13 cellular contexts compared by ENCODE assay signal in genomic region chr2:169891593-169892298, GRCh38.
DNase-seq lines count a peak whose midpoint lies in the region; ATAC-seq, FAIRE-seq and TF ChIP-seq lines count a peak whose summit lies in the region.
"Had no signal": no experiment of that assay in that cellular context is flagged by ENCODE, and none has a peak within 500 bp of the region (broad histone marks: within the 10 kb centered on the region; RNA-seq: fewer than 3 reads in every experiment).

No MANE protein-coding gene starts in this region.

- CTCF ChIA-PET in CD4-positive, alpha-beta T cell (lab: Charles Lee), result no interaction called here
- CTCF ChIA-PET in activated naive CD4-positive, alpha-beta T cell treated with anti-CD3 and anti-CD28 coated beads, Interleukin-2, amount 10 ng/mL, durations not matched to agents 7 days and 5 days (lab: Charles Lee), result no interaction called here

- H3K36me3 Mint-ChIP-seq in CD4-positive, alpha-beta T cell (ENCODE audit: low read depth), result peaks cover 55% of the 10 kb centered on the region
- H3K36me3 Mint-ChIP-seq in astrocyte (ENCODE audit: low read depth, unreplicated experiment), result no peaks in the 10 kb centered on the region
- H3K36me3 Mint-ChIP-seq in activated naive CD4-positive, alpha-beta T cell treated with anti-CD3 and anti-CD28 coated beads, Interleukin-2, amount 10 ng/mL, durations not matched to agents 7 days and 5 days, result peaks cover 4% of the 10 kb centered on the region

- no peaks in the 10 kb centered on the region for H3K9me3 Mint-ChIP-seq in CD4-positive, alpha-beta T cell
- H3K9me3 Mint-ChIP-seq in astrocyte (ENCODE audit: unreplicated experiment), result no peaks in the 10 kb centered on the region
- no peaks in the 10 kb centered on the region for H3K9me3 Mint-ChIP-seq in activated naive CD4-positive, alpha-beta T cell treated with anti-CD3 and anti-CD28 coated beads, Interleukin-2, amount 10 ng/mL, durations not matched to agents 7 days and 5 days
- H3K9me3 Mint-ChIP-seq: effector memory CD8-positive, alpha-beta T cell had no signal

- 32 to 35% methylated on average over 3 of the region's 3 CpGs for WGBS in lower leg skin, 2 donors

- H3K4me3 ChIP-seq in astrocyte (ENCODE audit: insufficient read depth, low read depth, low read length) (no peak overlapping the region), lower leg skin (ENCODE audit: low read depth, poor library complexity, severe bottlenecking) (no peak overlapping the region)

- no peak overlapping the region for H3K27ac ChIP-seq in CD4-positive, alpha-beta T cell (ENCODE audit: low read depth, low read length)
- no peak overlapping the region for H3K27ac ChIP-seq in astrocyte (ENCODE audit: low read depth, low read length)
- H3K27ac ChIP-seq: C4-2B had no signal

- POLR2A ChIA-PET in CD4-positive, alpha-beta T cell (lab: Charles Lee), result no interaction called here

- peaks cover 3% of the 10 kb centered on the region for H3K79me2 ChIP-seq in astrocyte (ENCODE audit: insufficient read depth, low read length)

- peak overlapping the region; percentile 27 for H3K27ac Mint-ChIP-seq in CD4-positive, alpha-beta T cell
- H3K27ac Mint-ChIP-seq in astrocyte (ENCODE audit: unreplicated experiment), result peak overlapping the region; percentile 4
- no peak overlapping the region for H3K27ac Mint-ChIP-seq in activated naive CD4-positive, alpha-beta T cell treated with anti-CD3 and anti-CD28 coated beads, Interleukin-2, amount 10 ng/mL, durations not matched to agents 7 days and 5 days

- H3K4me2 ChIP-seq in astrocyte (ENCODE audit: low read length), result no peak overlapping the region

- peaks cover 7% of the 10 kb centered on the region for H3K36me3 ChIP-seq in astrocyte (ENCODE audit: insufficient read depth, low read length)

- DNase-seq in CD4-positive, alpha-beta T cell, result no peak
- peak; percentile 33 for DNase-seq in NCI-H1105 (lab: John Stamatoyannopoulos, UW)
- DNase-seq in astrocyte (ENCODE audit: low read depth), result peak; percentile 43
- DNase-seq in kidney tubule cell (ENCODE audit: low spot score), result peak; percentile 9
- DNase-seq in activated CD4-positive, CD25-positive, alpha-beta regulatory T cell treated with anti-CD3 and anti-CD28 coated beads, Interleukin-2, amount 50 U/mL, for 72 hours, result no peak
- no peak for DNase-seq in lower leg skin (ENCODE audit: low spot score in 2 of 2)
- DNase-seq in activated naive CD4-positive, alpha-beta T cell treated with anti-CD3 and anti-CD28 coated beads, Interleukin-2, amount 10 ng/mL, durations not matched to agents 7 days and 5 days, result no peak
- DNase-seq: activated CD4-positive, CD25-positive, alpha-beta regulatory T cell; activated gamma-delta T cell treated with Interleukin-2 at 50 U/mL for 16 hours; effector memory CD8-positive, alpha-beta T cell; left colon had no signal

- TF ChIP-seq POLR2A in lower leg skin (IDR thresholded peaks at IDR 0.05), result no peak

- no peak for ATAC-seq in CD4-positive, alpha-beta T cell (ENCODE audit: poor library complexity)
- ATAC-seq in HG02642 (IDR thresholded peaks at IDR 0.05; ENCODE audit: poor library complexity, unreplicated experiment), result no peak
- ATAC-seq: effector memory CD8-positive, alpha-beta T cell; left colon had no signal

- H3K4me1 Mint-ChIP-seq in CD4-positive, alpha-beta T cell (ENCODE audit: low read depth), result no peaks in the 10 kb centered on the region
- peaks cover 16% of the 10 kb centered on the region for H3K4me1 Mint-ChIP-seq in astrocyte (ENCODE audit: low read depth, unreplicated experiment)
- no peaks in the 10 kb centered on the region for H3K4me1 Mint-ChIP-seq in activated naive CD4-positive, alpha-beta T cell treated with anti-CD3 and anti-CD28 coated beads, Interleukin-2, amount 10 ng/mL, durations not matched to agents 7 days and 5 days

- no peaks in the 10 kb centered on the region for H3K9me3 ChIP-seq in CD4-positive, alpha-beta T cell (ENCODE audit: control insufficient read depth, low read length)
- H3K9me3 ChIP-seq in astrocyte (ENCODE audit: insufficient read depth, low read depth, low read length), result no peaks in the 10 kb centered on the region

- intact Hi-C loops in CD4-positive, alpha-beta T cell (cut with DNase I, micrococcal nuclease), result no loop called here
- intact Hi-C loops in lower leg skin (cut with DNase I; ENCODE audit: low total_unique reads), result no loop called here

- no peak overlapping the region for H3K4me3 Mint-ChIP-seq in CD4-positive, alpha-beta T cell
- no peak overlapping the region for H3K4me3 Mint-ChIP-seq in astrocyte (ENCODE audit: unreplicated experiment)
- H3K4me3 Mint-ChIP-seq in activated naive CD4-positive, alpha-beta T cell treated with anti-CD3 and anti-CD28 coated beads, Interleukin-2, amount 10 ng/mL, durations not matched to agents 7 days and 5 days, result no peak overlapping the region
- H3K4me3 Mint-ChIP-seq: effector memory CD8-positive, alpha-beta T cell had no signal

- peaks cover 5% of the 10 kb centered on the region for H3K4me1 ChIP-seq in astrocyte (ENCODE audit: insufficient read depth, low read length)

- H2AFZ ChIP-seq in astrocyte (ENCODE audit: low read depth, low read length), result no peak overlapping the region

- peaks cover 14% of the 10 kb centered on the region for H4K20me1 ChIP-seq in astrocyte (ENCODE audit: insufficient read depth, low read length)

- no peaks in the 10 kb centered on the region for H3K27me3 ChIP-seq in CD4-positive, alpha-beta T cell (ENCODE audit: control insufficient read depth, insufficient read depth, low read length)
- no peaks in the 10 kb centered on the region for H3K27me3 ChIP-seq in astrocyte (ENCODE audit: insufficient read depth, low read length)

- no peak overlapping the region for H3K9ac ChIP-seq in astrocyte (ENCODE audit: low read length)

- no peak for FAIRE-seq in astrocyte (lab: Jason Lieb, UNC)

- no peaks in the 10 kb centered on the region for H3K27me3 Mint-ChIP-seq in CD4-positive, alpha-beta T cell
- no peaks in the 10 kb centered on the region for H3K27me3 Mint-ChIP-seq in astrocyte (ENCODE audit: low read depth, unreplicated experiment)
- no peaks in the 10 kb centered on the region for H3K27me3 Mint-ChIP-seq in activated naive CD4-positive, alpha-beta T cell treated with anti-CD3 and anti-CD28 coated beads, Interleukin-2, amount 10 ng/mL, durations not matched to agents 7 days and 5 days
- H3K27me3 Mint-ChIP-seq: effector memory CD8-positive, alpha-beta T cell had no signal

- no peak for TF ChIP-seq CTCF in CD4-positive, alpha-beta T cell (IDR thresholded peaks at IDR 0.05)
- TF ChIP-seq CTCF in astrocyte (IDR thresholded peaks at IDR 0.05; ENCODE audit: insufficient read depth, low read depth, low read length), result no peak
- no peak for TF ChIP-seq CTCF in lower leg skin (IDR thresholded peaks at IDR 0.05)

Comparison
In these comparisons a context has a peak if more than half of its experiments do, and no peak if none do; other contexts are left out.
1. DNase-seq: peak in NCI-H1105 (single experiment), astrocyte (single experiment) and kidney tubule cell (single experiment); none in CD4-positive, alpha-beta T cell (0 of 10), activated CD4-positive, CD25-positive, alpha-beta regulatory T cell treated with anti-CD3 and anti-CD28 coated beads, Interleukin-2, amount 50 U/mL, for 72 hours (single experiment), lower leg skin (0 of 2) and activated naive CD4-positive, alpha-beta T cell treated with anti-CD3 and anti-CD28 coated beads, Interleukin-2, amount 10 ng/mL, durations not matched to agents 7 days and 5 days (single experiment).